Comparison of ENCODE assay signal across 1 cellular context in the genomic region with DNA sequence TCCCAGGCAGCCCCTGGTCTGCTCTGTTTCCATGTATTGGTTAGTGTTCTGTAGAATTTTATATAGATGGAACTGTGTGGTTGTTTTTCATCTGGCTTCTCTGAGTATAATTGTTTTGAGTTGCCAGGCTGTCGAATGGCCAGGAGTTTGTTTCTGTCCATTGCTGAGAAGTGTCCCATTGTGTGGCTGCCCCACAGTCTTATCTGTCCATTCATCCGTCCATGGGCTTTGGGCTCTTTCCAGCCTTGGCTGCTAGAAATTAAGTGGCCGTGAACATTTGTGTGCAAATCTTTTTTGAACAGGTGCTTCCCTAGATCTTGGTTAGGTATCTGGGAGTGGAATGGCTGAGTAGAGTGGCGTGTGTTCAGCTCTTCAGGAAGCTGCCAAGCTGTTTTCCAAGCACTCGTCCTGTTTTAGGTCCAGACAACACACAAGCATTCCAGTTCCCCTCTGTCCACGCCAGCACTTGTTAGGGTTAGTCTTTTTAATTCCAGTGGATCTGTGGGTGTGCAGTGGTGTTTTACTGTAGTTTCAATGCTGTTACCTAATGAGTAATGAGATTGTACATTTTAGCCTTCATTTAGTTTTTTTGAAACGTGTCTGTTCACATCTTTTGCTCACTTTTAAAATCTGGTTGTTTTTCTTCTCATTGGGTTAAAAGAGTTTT.
TF ChIP-seq lines count a peak whose summit lies in the region.

No MANE protein-coding gene starts in this region.

TF ChIP-seq in GM12878, 131 proteins besides CTCF, POLR2A, EP300 and RAD21 (continued from another document):
- 0 out of 2 replicates have a peak, but pooled peaks have one; percentile 29 for TF ChIP-seq ZNF217 (IDR thresholded peaks at IDR 0.05)
